Comparison of ENCODE assay signal across 8 cellular contexts in genomic region chr10:75407716-75408511, GRCh38. TPM values are rescaled to one million over a fixed set of nuclear protein-coding genes. Genes with fewer than 3 reads are reported as not detected.
DNase-seq lines count a peak whose midpoint lies in the region; ATAC-seq and TF ChIP-seq lines count a peak whose summit lies in the region.

No MANE protein-coding gene starts in this region.

- H3K4me1 Mint-ChIP-seq in activated CD4-positive, alpha-beta memory T cell treated with anti-CD3 and anti-CD28 coated beads for 36 hours (ENCODE audit: low read depth), result peaks cover 27% of the 10 kb centered on the region

- no peak overlapping the region for H3K27ac Mint-ChIP-seq in activated CD4-positive, alpha-beta memory T cell treated with anti-CD3 and anti-CD28 coated beads for 36 hours

- in situ Hi-C loops in GM13977 (cut with MboI; ENCODE audit: low pct_unique_long_range_greater_than_20kb, low sequenced_read_pairs, unreplicated experiment), result no loop called here

- peak overlapping the region; percentile 50 for H3K4me3 Mint-ChIP-seq in activated CD4-positive, alpha-beta memory T cell treated with anti-CD3 and anti-CD28 coated beads for 36 hours

- intact Hi-C loops in activated CD4-positive, alpha-beta memory T cell treated with anti-CD3 and anti-CD28 coated beads for 36 hours (cut with micrococcal nuclease), result loop anchor here (10.0 kb wide), 1 partner anchor 517 kb away; no protein-coding TSS in a partner anchor
- intact Hi-C loops in left cardiac atrium (cut with DNase I), result loop anchor here (10.0 kb wide), 3 partner anchors 247 to 1367 kb away; no protein-coding TSS in a partner anchor

- peak overlapping the region; percentile 80 for H3K4me3 ChIP-seq in retinal pigment epithelial cell (ENCODE audit: low read length)

- DNase-seq in GM13977 (ENCODE audit: low spot score), result peak; percentile 38
- DNase-seq in activated CD4-positive, alpha-beta memory T cell treated with anti-CD3 and anti-CD28 coated beads for 36 hours, result no peak
- peak; percentile 63 for DNase-seq in left cardiac atrium
- DNase-seq in retinal pigment epithelial cell (ENCODE audit: low read depth), result no peak
- DNase-seq in cortex of kidney (lab: John Stamatoyannopoulos, UW), result no peak
- DNase-seq in inferior parietal cortex (ENCODE audit: extremely low spot score), result no peak

- H3K27me3 Mint-ChIP-seq in activated CD4-positive, alpha-beta memory T cell treated with anti-CD3 and anti-CD28 coated beads for 36 hours, result peaks cover 68% of the 10 kb centered on the region

- H3K9me3 Mint-ChIP-seq in activated CD4-positive, alpha-beta memory T cell treated with anti-CD3 and anti-CD28 coated beads for 36 hours, result no peaks in the 10 kb centered on the region

- peak; percentile 23 to 38 for ATAC-seq in left cardiac atrium
- ATAC-seq in HG02938 (IDR thresholded peaks at IDR 0.05; ENCODE audit: unreplicated experiment), result no peak
- ATAC-seq in GM19463 (IDR thresholded peaks at IDR 0.05; ENCODE audit: unreplicated experiment), result no peak

- CTCF ChIA-PET in activated CD4-positive, alpha-beta memory T cell treated with anti-CD3 and anti-CD28 coated beads for 36 hours (lab: Charles Lee), result interaction anchor here (1.1 kb wide), 1 partner anchor 12 kb away, joined by 3 read pairs; no protein-coding TSS in a partner anchor

- H3K36me3 Mint-ChIP-seq in activated CD4-positive, alpha-beta memory T cell treated with anti-CD3 and anti-CD28 coated beads for 36 hours, result no peaks in the 10 kb centered on the region

- TF ChIP-seq CTCF in GM13977 (IDR thresholded peaks at IDR 0.05; ENCODE audit: extremely low read depth, insufficient read depth, missing control alignments), result no peak
- no peak for TF ChIP-seq CTCF in retinal pigment epithelial cell (conservative IDR thresholded peaks at IDR 0.05; ENCODE audit: low read depth, low read length)

- POLR2A ChIA-PET in activated CD4-positive, alpha-beta memory T cell treated with anti-CD3 and anti-CD28 coated beads for 36 hours (lab: Charles Lee), result no interaction called here

RNA-seq across cellular contexts. Expression of gene ZNF503, which starts 6.3 kb away (rescaled TPM):
- under 1 TPM; 0.38 to 0.56 TPM for total RNA-seq in activated CD4-positive, alpha-beta memory T cell treated with anti-CD3 and anti-CD28 coated beads for 36 hours
- total RNA-seq in left cardiac atrium, result 10 to 100 TPM; 12.0 to 14.3 TPM

RNA-seq across cellular contexts. Expression of gene LRMDA, which starts 23.5 kb away (rescaled TPM):
- total RNA-seq in activated CD4-positive, alpha-beta memory T cell treated with anti-CD3 and anti-CD28 coated beads for 36 hours, result not detected
- 10 to 100 TPM; 40.6 to 57.8 TPM for total RNA-seq in left cardiac atrium

Comparison
In these comparisons a context has a peak if more than half of its experiments do, and no peak if none do; other contexts are left out.
1. DNase-seq: peak in GM13977 (single experiment) and left cardiac atrium (single experiment); none in activated CD4-positive, alpha-beta memory T cell treated with anti-CD3 and anti-CD28 coated beads for 36 hours (single experiment), retinal pigment epithelial cell (single experiment), cortex of kidney (single experiment) and inferior parietal cortex (single experiment).
2. ATAC-seq: peak in left cardiac atrium (2 of 2); none in HG02938 (single experiment) and GM19463 (single experiment).
3. RNA of gene ZNF503, which starts 6.3 kb away (total RNA-seq): 12.0 to 14.3 TPM in left cardiac atrium; 0.38 to 0.56 TPM in activated CD4-positive, alpha-beta memory T cell treated with anti-CD3 and anti-CD28 coated beads for 36 hours; every median in the first group is over 4 times any median in the second.
4. RNA of gene LRMDA, which starts 23.5 kb away (total RNA-seq): 40.6 to 57.8 TPM in left cardiac atrium; not detected in activated CD4-positive, alpha-beta memory T cell treated with anti-CD3 and anti-CD28 coated beads for 36 hours; every median in the first group is over 10 times any median in the second.